27 cellular contexts compared by ENCODE assay signal in the genomic region with DNA sequence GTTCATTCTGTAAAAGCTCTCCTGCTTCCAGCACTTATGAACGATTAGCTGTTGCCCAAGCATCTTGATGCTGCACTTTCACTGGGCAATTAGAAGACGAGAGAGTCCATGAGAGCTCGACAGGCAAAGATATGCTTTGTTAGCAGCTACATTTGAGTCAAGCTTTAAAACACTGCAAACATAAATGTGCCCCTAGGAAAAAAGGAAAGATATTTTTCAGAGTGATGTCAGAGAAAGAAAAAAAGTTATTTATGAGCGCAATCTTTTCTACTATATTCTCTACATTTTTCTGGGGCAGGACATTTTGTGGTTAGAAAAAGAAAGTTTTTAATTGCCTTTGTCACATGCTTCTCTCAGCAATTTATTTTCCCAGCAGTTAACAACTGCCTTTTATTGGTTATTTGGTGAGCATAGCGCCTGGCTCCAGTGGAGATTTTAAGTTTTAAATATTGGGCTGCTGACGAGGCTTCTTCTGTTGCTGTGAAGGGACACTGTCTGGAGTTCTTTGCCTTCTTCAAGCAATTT.
DNase-seq lines count a peak whose midpoint lies in the region; ATAC-seq and TF ChIP-seq lines count a peak whose summit lies in the region.
"Had no signal": no experiment of that assay in that cellular context is flagged by ENCODE, and none has a peak within 500 bp of the region (broad histone marks: within the 10 kb centered on the region; RNA-seq: fewer than 3 reads in every experiment).

No MANE protein-coding gene starts in this region.

- POLR2A ChIA-PET in A673 (lab: Charles Lee; ENCODE audit: low non-redundant PET), result no interaction called here
- POLR2A ChIA-PET in HEK293T (lab: Yijun Ruan, JAX), result no interaction called here

- H3K27me3 ChIP-seq in A673 (replicated peaks; ENCODE audit: insufficient read depth, low read depth, low read length, poor library complexity), result no peaks in the 10 kb centered on the region
- H3K27me3 ChIP-seq in tibial artery, result no peaks in the 10 kb centered on the region
- H3K27me3 ChIP-seq: BLaER1, breast epithelium, ovary, uterus had no signal

- H3K4me3 ChIP-seq in A673 (ENCODE audit: low read depth, low read length, poor library complexity, severe bottlenecking) (no peak overlapping the region), tibial artery (no peak overlapping the region)
- H3K4me3 ChIP-seq: BLaER1, breast epithelium, GM12878, ovary, uterus had no signal

- H3K36me3 Mint-ChIP-seq in activated T-helper 17 cell treated with anti-CD3 and anti-CD28 coated beads, Interleukin-2, amount 50 U/mL, for 72 hours (ENCODE audit: low read depth), result no peaks in the 10 kb centered on the region
- H3K36me3 Mint-ChIP-seq: activated naive CD8-positive, alpha-beta T cell; immature natural killer cell had no signal

- H3K4me3 Mint-ChIP-seq in activated T-helper 17 cell treated with anti-CD3 and anti-CD28 coated beads, Interleukin-2, amount 50 U/mL, for 72 hours, result no peak overlapping the region
- H3K4me3 Mint-ChIP-seq: activated naive CD8-positive, alpha-beta T cell; immature natural killer cell; nephron; stimulated activated naive CD8-positive, alpha-beta T cell treated with anti-CD3 and anti-CD28 coated beads, Interleukin-15, Interleukin-2, amounts not matched to agents 100 ng/mL and 50 ng/mL, for 24 hours; T-helper 2 cell treated with Interferon-gamma antibody and Interleukin-4, amounts not matched to agents 5 μg/mL and 100 μg/mL, for 36 hours had no signal

- H3K9me3 ChIP-seq in A673 (ENCODE audit: low read depth, low read length, poor library complexity, severe bottlenecking) (no peaks in the 10 kb centered on the region), tibial artery (no peaks in the 10 kb centered on the region)
- H3K9me3 ChIP-seq: BLaER1, breast epithelium, ovary, uterus had no signal

- H3K36me3 ChIP-seq in A673 (ENCODE audit: insufficient read depth, low read length, poor library complexity, severe bottlenecking) (no peaks in the 10 kb centered on the region), tibial artery (no peaks in the 10 kb centered on the region)
- H3K36me3 ChIP-seq: BLaER1, breast epithelium, ovary, uterus had no signal

- intact Hi-C loops in A673 (cut with micrococcal nuclease; ENCODE audit: unreplicated experiment) (no loop called here), tibial artery (cut with DNase I; ENCODE audit: low total_unique reads) (no loop called here)

- H3K4me1 Mint-ChIP-seq in activated T-helper 17 cell treated with anti-CD3 and anti-CD28 coated beads, Interleukin-2, amount 50 U/mL, for 72 hours, result no peaks in the 10 kb centered on the region
- H3K4me1 Mint-ChIP-seq: immature natural killer cell, nephron had no signal

- no peak for ATAC-seq in activated T-helper 17 cell treated with anti-CD3 and anti-CD28 coated beads, Interleukin-2, amount 50 U/mL, for 72 hours (replicated peaks)
- ATAC-seq in GM21360 (IDR thresholded peaks at IDR 0.05; ENCODE audit: unreplicated experiment), result no peak
- ATAC-seq: GM12878 had no signal

- no peak overlapping the region for H3K27ac Mint-ChIP-seq in activated T-helper 17 cell treated with anti-CD3 and anti-CD28 coated beads, Interleukin-2, amount 50 U/mL, for 72 hours
- H3K27ac Mint-ChIP-seq: activated naive CD8-positive, alpha-beta T cell; immature natural killer cell; nephron; stimulated activated naive CD8-positive, alpha-beta T cell treated with anti-CD3 and anti-CD28 coated beads, Interleukin-15, Interleukin-2, amounts not matched to agents 100 ng/mL and 50 ng/mL, for 24 hours; T-helper 2 cell treated with Interferon-gamma antibody and Interleukin-4, amounts not matched to agents 5 μg/mL and 100 μg/mL, for 36 hours had no signal

- no peak for TF ChIP-seq CTCF in A673 (conservative IDR thresholded peaks at IDR 0.05; ENCODE audit: low read depth, low read length)
- no peak for TF ChIP-seq CTCF in tibial artery (IDR thresholded peaks at IDR 0.05)

- H3K9me3 Mint-ChIP-seq in activated T-helper 17 cell treated with anti-CD3 and anti-CD28 coated beads, Interleukin-2, amount 50 U/mL, for 72 hours, result peaks cover 7% of the 10 kb centered on the region
- H3K9me3 Mint-ChIP-seq: nephron had no signal

- CTCF ChIA-PET in A673 (lab: Charles Lee), result no interaction called here
- CTCF ChIA-PET in HEK293T (lab: Yijun Ruan, JAX), result no interaction called here

- DNase-seq in A673 (ENCODE audit: low spot score), result peak; percentile 50
- peak; percentile 8 for DNase-seq in HEK293T (ENCODE audit: extremely low spot score)
- DNase-seq in NCI-H69 (lab: John Stamatoyannopoulos, UW), result peak; percentile 1
- DNase-seq in foreskin melanocyte, result peak; percentile 75
- no peak for DNase-seq in tibial artery
- DNase-seq in NCI-H1694 (lab: John Stamatoyannopoulos, UW), result no peak
- DNase-seq: ACHN; H7; immature natural killer cell; KBM-7; NCI-H1436; NCI-H2107; NCI-H510A; ovary; SHP77 treated with DMSO at 0.1 percent for 48 hours; stimulated activated CD8-positive, alpha-beta memory T cell treated with anti-CD3 and anti-CD28 coated beads, Interleukin-4, amount 100 ng/mL, for 48 hours; uterus had no signal

- H3K4me1 ChIP-seq in A673 (ENCODE audit: insufficient read depth, low read length, poor library complexity, severe bottlenecking) (peaks cover 24% of the 10 kb centered on the region), tibial artery (no peaks in the 10 kb centered on the region)
- H3K4me1 ChIP-seq: BLaER1, breast epithelium, uterus had no signal

- H3K27me3 Mint-ChIP-seq in activated T-helper 17 cell treated with anti-CD3 and anti-CD28 coated beads, Interleukin-2, amount 50 U/mL, for 72 hours, result no peaks in the 10 kb centered on the region
- H3K27me3 Mint-ChIP-seq: activated naive CD8-positive, alpha-beta T cell; stimulated activated naive CD8-positive, alpha-beta T cell treated with anti-CD3 and anti-CD28 coated beads, Interleukin-15, Interleukin-2, amounts not matched to agents 100 ng/mL and 50 ng/mL, for 24 hours had no signal

- H3K27ac ChIP-seq in A673 (ENCODE audit: low read depth, low read length, poor library complexity, severe bottlenecking), result peak overlapping the region; percentile 45
- no peak overlapping the region for H3K27ac ChIP-seq in tibial artery
- H3K27ac ChIP-seq: BLaER1, breast epithelium, HL-60, ovary, uterus had no signal

- BruUV-seq in A673 (replicated peaks; lab: Mats Ljungman, UMichigan), result no TSS peak

TF ChIP-seq in HEK293T, 16 proteins besides CTCF, POLR2A, EP300 and RAD21:
- TF ChIP-seq LEF1 (IDR thresholded peaks at IDR 0.05; ENCODE audit: borderline replicate concordance) (no peak), L3MBTL2 (conservative IDR thresholded peaks at IDR 0.05) (no peak), SUZ12 (IDR thresholded peaks at IDR 0.05) (no peak), SP1 (IDR thresholded peaks at IDR 0.05) (no peak), ELF4 (IDR thresholded peaks at IDR 0.05) (no peak), TARDBP (IDR thresholded peaks at IDR 0.05) (no peak), FOXA1 (IDR thresholded peaks at IDR 0.05) (no peak), HDGF (IDR thresholded peaks at IDR 0.05; ENCODE audit: borderline replicate concordance) (no peak), ARNT (IDR thresholded peaks at IDR 0.05) (no peak), FOXK2 (IDR thresholded peaks at IDR 0.05) (no peak), BHLHE40 (IDR thresholded peaks at IDR 0.05; ENCODE audit: borderline replicate concordance) (no peak), FOXM1 (IDR thresholded peaks at IDR 0.05; ENCODE audit: borderline replicate concordance) (no peak), NFRKB (IDR thresholded peaks at IDR 0.05) (no peak), ZNF384 (IDR thresholded peaks at IDR 0.05) (no peak), CTBP1 (IDR thresholded peaks at IDR 0.05; ENCODE audit: borderline replicate concordance) (no peak)
- TF ChIP-seq, protein P1, sequence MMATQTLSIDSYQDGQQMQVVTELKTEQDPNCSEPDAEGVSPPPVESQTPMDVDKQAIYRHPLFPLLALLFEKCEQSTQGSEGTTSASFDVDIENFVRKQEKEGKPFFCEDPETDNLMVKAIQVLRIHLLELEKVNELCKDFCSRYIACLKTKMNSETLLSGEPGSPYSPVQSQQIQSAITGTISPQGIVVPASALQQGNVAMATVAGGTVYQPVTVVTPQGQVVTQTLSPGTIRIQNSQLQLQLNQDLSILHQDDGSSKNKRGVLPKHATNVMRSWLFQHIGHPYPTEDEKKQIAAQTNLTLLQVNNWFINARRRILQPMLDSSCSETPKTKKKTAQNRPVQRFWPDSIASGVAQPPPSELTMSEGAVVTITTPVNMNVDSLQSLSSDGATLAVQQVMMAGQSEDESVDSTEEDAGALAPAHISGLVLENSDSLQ (IDR thresholded peaks at IDR 0.05), result no peak

Comparison
In these comparisons a context has a peak if more than half of its experiments do, and no peak if none do; other contexts are left out.
1. DNase-seq: peak in A673 (single experiment), HEK293T (single experiment), NCI-H69 (single experiment) and foreskin melanocyte (single experiment); none in tibial artery (0 of 2) and NCI-H1694 (single experiment).